In the genomic region with DNA sequence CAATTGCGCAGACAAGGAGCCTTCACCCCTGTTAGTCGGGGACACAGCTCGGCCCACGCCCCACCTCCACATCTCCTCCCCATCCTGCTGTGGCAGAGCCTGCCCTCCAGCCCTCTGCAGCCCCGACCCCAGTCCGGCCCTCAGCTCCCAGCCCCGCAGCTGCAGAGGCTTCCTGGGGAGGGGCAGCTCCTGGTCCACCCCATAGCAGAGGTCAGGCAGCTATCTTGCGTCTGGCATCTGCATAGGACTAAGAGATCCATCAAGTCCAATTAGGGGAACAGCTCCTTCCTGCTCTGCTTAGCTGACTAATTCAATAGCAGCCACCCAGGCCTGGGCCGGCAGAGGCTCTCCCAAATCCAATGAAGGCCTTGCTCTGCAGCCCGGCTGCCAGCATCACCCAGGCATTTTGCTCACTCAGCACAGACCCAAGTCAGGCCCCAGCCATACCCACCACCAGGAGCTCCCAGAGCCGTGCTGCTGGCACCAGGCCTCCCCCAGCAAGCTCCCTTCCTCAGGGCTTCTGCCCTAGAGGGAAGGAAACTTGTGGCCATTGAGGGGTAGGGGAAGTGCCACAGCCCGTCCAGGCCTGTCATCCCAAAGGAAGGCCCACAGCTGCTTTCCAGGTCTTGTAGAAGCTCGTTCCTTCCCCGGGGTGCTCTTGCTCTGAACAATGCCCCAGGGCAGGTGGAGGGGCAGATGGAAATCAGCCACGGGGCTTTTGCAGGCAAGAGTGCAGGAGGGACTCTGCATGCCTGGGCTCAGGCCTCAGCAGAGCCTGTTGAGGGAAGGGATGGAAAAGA, we compare ENCODE assay signal across 1 cellular context.
TF ChIP-seq lines count a peak whose summit lies in the region.

No MANE protein-coding gene starts in this region.

TF ChIP-seq in SK-N-SH treated with all-trans-retinoic acid at 6 μM for 48 hours, 23 proteins besides CTCF, POLR2A, EP300 and RAD21 (continued from another document):
- peak; percentile 50; the same call in 1 of the 2 replicates for TF ChIP-seq ZNF8 (CRISPR knock-in tag; IDR thresholded peaks at IDR 0.05)
- TF ChIP-seq RARB (CRISPR knock-in tag; IDR thresholded peaks at IDR 0.05): no peak
- TF ChIP-seq ZNF565 (CRISPR knock-in tag; conservative IDR thresholded peaks at IDR 0.05; ENCODE audit: low read depth): peak; percentile 85; the same call in 1 of the 2 replicates
- no peak; the same call in 1 of the 2 replicates for TF ChIP-seq ISL1 (CRISPR knock-in tag; IDR thresholded peaks at IDR 0.05)
- TF ChIP-seq TOX (CRISPR knock-in tag; IDR thresholded peaks at IDR 0.05; ENCODE audit: borderline replicate concordance): no peak
- peak; percentile 98 for TF ChIP-seq TCF4 (CRISPR knock-in tag; IDR thresholded peaks at IDR 0.05; ENCODE audit: borderline replicate concordance)
- peak; percentile 39; the same call in 1 of the 2 replicates for TF ChIP-seq ARNTL (CRISPR knock-in tag; IDR thresholded peaks at IDR 0.05; ENCODE audit: borderline replicate concordance, low read depth)
- peak; percentile 88 for TF ChIP-seq PPARA (CRISPR knock-in tag; IDR thresholded peaks at IDR 0.05; ENCODE audit: borderline replicate concordance)
- TF ChIP-seq ZC3H10 (CRISPR knock-in tag; IDR thresholded peaks at IDR 0.05): no peak
- TF ChIP-seq CSRNP3 (CRISPR knock-in tag; IDR thresholded peaks at IDR 0.05): peak; percentile 40; the same call in 1 of the 2 replicates
- TF ChIP-seq ZFP3 (CRISPR knock-in tag; IDR thresholded peaks at IDR 0.05): 0 out of 2 replicates have a peak, but pooled peaks have one; percentile 77
- TF ChIP-seq, protein P1, sequence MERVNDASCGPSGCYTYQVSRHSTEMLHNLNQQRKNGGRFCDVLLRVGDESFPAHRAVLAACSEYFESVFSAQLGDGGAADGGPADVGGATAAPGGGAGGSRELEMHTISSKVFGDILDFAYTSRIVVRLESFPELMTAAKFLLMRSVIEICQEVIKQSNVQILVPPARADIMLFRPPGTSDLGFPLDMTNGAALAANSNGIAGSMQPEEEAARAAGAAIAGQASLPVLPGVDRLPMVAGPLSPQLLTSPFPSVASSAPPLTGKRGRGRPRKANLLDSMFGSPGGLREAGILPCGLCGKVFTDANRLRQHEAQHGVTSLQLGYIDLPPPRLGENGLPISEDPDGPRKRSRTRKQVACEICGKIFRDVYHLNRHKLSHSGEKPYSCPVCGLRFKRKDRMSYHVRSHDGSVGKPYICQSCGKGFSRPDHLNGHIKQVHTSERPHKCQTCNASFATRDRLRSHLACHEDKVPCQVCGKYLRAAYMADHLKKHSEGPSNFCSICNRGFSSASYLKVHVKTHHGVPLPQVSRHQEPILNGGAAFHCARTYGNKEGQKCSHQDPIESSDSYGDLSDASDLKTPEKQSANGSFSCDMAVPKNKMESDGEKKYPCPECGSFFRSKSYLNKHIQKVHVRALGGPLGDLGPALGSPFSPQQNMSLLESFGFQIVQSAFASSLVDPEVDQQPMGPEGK (CRISPR knock-in tag; IDR thresholded peaks at IDR 0.05; ENCODE audit: borderline replicate concordance): no peak
- no peak for TF ChIP-seq OSR1 (CRISPR knock-in tag; IDR thresholded peaks at IDR 0.05)
- TF ChIP-seq ZFP30 (CRISPR knock-in tag; IDR thresholded peaks at IDR 0.05): no peak
- peak; percentile 42; the same call in 1 of the 2 replicates for TF ChIP-seq SNAI2 (CRISPR knock-in tag; IDR thresholded peaks at IDR 0.05)
